In the genomic region with DNA sequence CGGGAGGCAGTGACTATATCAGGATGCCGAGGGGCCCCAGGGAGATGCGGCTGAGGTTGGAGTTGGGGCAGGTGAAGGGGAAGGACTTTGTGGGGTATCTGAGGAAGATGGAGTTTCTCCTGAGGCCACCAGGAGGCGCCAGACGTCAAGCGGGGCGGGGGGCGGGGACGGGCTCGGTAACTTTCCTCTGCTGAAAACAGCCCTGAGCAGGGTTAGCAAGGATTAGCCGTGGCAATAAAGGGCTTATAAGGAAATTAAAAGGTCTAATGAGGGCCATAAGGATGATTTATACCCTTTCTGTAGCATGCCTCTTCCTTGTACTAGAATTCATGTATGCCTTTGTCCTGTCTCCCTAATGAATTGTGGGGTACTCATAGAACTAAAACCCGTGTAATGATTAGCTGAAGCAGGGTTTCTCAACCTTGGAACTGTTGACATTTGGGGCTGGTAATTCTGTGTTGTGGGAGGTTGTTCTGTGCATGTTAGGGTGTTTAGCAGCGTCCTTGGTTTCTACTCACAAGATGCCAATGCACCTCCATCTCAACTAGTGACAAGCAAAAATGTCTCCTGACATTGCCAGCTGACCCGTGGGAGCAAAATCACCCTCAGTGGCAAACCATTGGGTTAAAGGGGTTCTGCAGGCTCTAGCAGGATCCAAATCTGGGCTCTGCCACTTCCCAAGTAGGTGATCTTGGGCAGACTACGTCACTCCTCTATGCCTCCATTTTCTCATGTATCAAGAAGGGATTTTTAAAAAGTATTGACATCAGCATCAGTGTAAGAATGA, we compare ENCODE assay signal across 1 cellular context.
A peak's percentile ranks its signal among the peaks of the same experiment; 100 is the strongest.
TF ChIP-seq lines count a peak whose summit lies in the region.

No MANE protein-coding gene starts in this region.

TF ChIP-seq in HepG2, 621 proteins besides CTCF, POLR2A, EP300 and RAD21 (continued from another document and continues in another):
- TF ChIP-seq, protein P1, sequence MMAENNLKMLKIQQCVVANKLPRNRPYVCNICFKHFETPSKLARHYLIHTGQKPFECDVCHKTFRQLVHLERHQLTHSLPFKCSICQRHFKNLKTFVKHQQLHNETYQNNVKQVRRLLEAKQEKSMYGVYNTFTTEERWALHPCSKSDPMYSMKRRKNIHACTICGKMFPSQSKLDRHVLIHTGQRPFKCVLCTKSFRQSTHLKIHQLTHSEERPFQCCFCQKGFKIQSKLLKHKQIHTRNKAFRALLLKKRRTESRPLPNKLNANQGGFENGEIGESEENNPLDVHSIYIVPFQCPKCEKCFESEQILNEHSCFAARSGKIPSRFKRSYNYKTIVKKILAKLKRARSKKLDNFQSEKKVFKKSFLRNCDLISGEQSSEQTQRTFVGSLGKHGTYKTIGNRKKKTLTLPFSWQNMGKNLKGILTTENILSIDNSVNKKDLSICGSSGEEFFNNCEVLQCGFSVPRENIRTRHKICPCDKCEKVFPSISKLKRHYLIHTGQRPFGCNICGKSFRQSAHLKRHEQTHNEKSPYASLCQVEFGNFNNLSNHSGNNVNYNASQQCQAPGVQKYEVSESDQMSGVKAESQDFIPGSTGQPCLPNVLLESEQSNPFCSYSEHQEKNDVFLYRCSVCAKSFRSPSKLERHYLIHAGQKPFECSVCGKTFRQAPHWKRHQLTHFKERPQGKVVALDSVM (CRISPR knock-in tag; IDR thresholded peaks at IDR 0.05), result no peak; the same call in 1 of the 2 replicates
- TF ChIP-seq ZNF644 (CRISPR knock-in tag; IDR thresholded peaks at IDR 0.05; ENCODE audit: low read depth), result peak; percentile 69; the same call in 1 of the 2 replicates
- TF ChIP-seq MATR3 (CRISPR knock-in tag; IDR thresholded peaks at IDR 0.05), result no peak
- TF ChIP-seq ZNF441 (CRISPR knock-in tag; IDR thresholded peaks at IDR 0.05; ENCODE audit: borderline replicate concordance), result peak; percentile 46; the same call in 1 of the 2 replicates
- TF ChIP-seq ZNF570 (CRISPR knock-in tag; IDR thresholded peaks at IDR 0.05; ENCODE audit: borderline replicate concordance), result peak; percentile 81; the same call in 1 of the 2 replicates
- TF ChIP-seq MIER2 (CRISPR knock-in tag; IDR thresholded peaks at IDR 0.05), result no peak
- peak; percentile 64; the same call in 1 of the 2 replicates for TF ChIP-seq MED13 (CRISPR knock-in tag; IDR thresholded peaks at IDR 0.05)
- no peak for TF ChIP-seq ZNF530 (CRISPR knock-in tag; IDR thresholded peaks at IDR 0.05; ENCODE audit: low read depth)
- TF ChIP-seq, protein P2, sequence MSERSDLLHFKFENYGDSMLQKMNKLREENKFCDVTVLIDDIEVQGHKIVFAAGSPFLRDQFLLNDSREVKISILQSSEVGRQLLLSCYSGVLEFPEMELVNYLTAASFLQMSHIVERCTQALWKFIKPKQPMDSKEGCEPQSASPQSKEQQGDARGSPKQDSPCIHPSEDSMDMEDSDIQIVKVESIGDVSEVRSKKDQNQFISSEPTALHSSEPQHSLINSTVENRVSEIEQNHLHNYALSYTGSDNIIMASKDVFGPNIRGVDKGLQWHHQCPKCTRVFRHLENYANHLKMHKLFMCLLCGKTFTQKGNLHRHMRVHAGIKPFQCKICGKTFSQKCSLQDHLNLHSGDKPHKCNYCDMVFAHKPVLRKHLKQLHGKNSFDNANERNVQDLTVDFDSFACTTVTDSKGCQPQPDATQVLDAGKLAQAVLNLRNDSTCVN (CRISPR knock-in tag; IDR thresholded peaks at IDR 0.05; ENCODE audit: borderline replicate concordance), result peak; percentile 23; the same call in 1 of the 2 replicates
- 0 out of 2 replicates have a peak, but pooled peaks have one; percentile 62 for TF ChIP-seq PAWR (CRISPR knock-in tag; IDR thresholded peaks at IDR 0.05; ENCODE audit: borderline replicate concordance)
- peak; percentile 77 for TF ChIP-seq ZNF619 (CRISPR knock-in tag; IDR thresholded peaks at IDR 0.05)
- peak; percentile 95 for TF ChIP-seq MAZ (IDR thresholded peaks at IDR 0.05; ENCODE audit: borderline replicate concordance, low read depth, low read length)
- peak; percentile 71 for TF ChIP-seq MAZ (CRISPR knock-in tag; IDR thresholded peaks at IDR 0.05; ENCODE audit: low read depth)
- peak; percentile 45 for TF ChIP-seq HHEX (CRISPR knock-in tag; IDR thresholded peaks at IDR 0.05)
- TF ChIP-seq NFIC (IDR thresholded peaks at IDR 0.05; ENCODE audit: low read length), result peak; percentile 84
- no peak for TF ChIP-seq ATRX (CRISPR knock-in tag; IDR thresholded peaks at IDR 0.05; ENCODE audit: borderline replicate concordance)
- peak; percentile 83 for TF ChIP-seq ISL2 (CRISPR knock-in tag; IDR thresholded peaks at IDR 0.05)
- TF ChIP-seq ZNF430 (CRISPR knock-in tag; IDR thresholded peaks at IDR 0.05), result peak; percentile 71; the same call in 1 of the 2 replicates
- no peak for TF ChIP-seq ZNF143 (CRISPR knock-in tag; IDR thresholded peaks at IDR 0.05)
- TF ChIP-seq, protein P3, sequence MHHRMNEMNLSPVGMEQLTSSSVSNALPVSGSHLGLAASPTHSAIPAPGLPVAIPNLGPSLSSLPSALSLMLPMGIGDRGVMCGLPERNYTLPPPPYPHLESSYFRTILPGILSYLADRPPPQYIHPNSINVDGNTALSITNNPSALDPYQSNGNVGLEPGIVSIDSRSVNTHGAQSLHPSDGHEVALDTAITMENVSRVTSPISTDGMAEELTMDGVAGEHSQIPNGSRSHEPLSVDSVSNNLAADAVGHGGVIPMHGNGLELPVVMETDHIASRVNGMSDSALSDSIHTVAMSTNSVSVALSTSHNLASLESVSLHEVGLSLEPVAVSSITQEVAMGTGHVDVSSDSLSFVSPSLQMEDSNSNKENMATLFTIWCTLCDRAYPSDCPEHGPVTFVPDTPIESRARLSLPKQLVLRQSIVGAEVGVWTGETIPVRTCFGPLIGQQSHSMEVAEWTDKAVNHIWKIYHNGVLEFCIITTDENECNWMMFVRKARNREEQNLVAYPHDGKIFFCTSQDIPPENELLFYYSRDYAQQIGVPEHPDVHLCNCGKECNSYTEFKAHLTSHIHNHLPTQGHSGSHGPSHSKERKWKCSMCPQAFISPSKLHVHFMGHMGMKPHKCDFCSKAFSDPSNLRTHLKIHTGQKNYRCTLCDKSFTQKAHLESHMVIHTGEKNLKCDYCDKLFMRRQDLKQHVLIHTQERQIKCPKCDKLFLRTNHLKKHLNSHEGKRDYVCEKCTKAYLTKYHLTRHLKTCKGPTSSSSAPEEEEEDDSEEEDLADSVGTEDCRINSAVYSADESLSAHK (CRISPR knock-in tag; IDR thresholded peaks at IDR 0.05; ENCODE audit: borderline replicate concordance), result no peak
- TF ChIP-seq GATA4 (IDR thresholded peaks at IDR 0.05; ENCODE audit: borderline replicate concordance, low read depth), result peak; percentile 21; the same call in 1 of the 2 replicates
- TF ChIP-seq EHMT2 (IDR thresholded peaks at IDR 0.05; ENCODE audit: borderline replicate concordance, low read depth, low read length), result peak; percentile 76; the same call in 1 of the 2 replicates
- TF ChIP-seq HES4 (CRISPR knock-in tag; IDR thresholded peaks at IDR 0.05; ENCODE audit: borderline replicate concordance), result no peak
- peak; percentile 63; the same call in 1 of the 2 replicates for TF ChIP-seq STAT5B (CRISPR knock-in tag; IDR thresholded peaks at IDR 0.05)
- no peak for TF ChIP-seq MAFG (CRISPR knock-in tag; IDR thresholded peaks at IDR 0.05)
- peak; percentile 80; the same call in 1 of the 2 replicates for TF ChIP-seq REPIN1 (CRISPR knock-in tag; IDR thresholded peaks at IDR 0.05; ENCODE audit: borderline replicate concordance, low read depth)
- TF ChIP-seq, protein P4, sequence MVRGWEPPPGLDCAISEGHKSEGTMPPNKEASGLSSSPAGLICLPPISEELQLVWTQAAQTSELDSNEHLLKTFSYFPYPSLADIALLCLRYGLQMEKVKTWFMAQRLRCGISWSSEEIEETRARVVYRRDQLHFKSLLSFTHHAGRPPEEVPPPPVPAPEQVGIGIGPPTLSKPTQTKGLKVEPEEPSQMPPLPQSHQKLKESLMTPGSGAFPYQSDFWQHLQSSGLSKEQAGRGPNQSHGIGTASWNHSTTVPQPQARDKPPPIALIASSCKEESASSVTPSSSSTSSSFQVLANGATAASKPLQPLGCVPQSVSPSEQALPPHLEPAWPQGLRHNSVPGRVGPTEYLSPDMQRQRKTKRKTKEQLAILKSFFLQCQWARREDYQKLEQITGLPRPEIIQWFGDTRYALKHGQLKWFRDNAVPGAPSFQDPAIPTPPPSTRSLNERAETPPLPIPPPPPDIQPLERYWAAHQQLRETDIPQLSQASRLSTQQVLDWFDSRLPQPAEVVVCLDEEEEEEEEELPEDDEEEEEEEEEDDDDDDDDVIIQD (CRISPR knock-in tag; IDR thresholded peaks at IDR 0.05; ENCODE audit: low read depth), result peak; percentile 55; the same call in 1 of the 2 replicates
- TF ChIP-seq PCBP2 (optimal IDR thresholded peaks at IDR 0.05; ENCODE audit: low read depth, low read length, poor library complexity, severe bottlenecking), result no peak
- peak; percentile 85 for TF ChIP-seq HNF4A (CRISPR knock-in tag; IDR thresholded peaks at IDR 0.05)
- TF ChIP-seq KDM5B (CRISPR knock-in tag; IDR thresholded peaks at IDR 0.05; ENCODE audit: borderline replicate concordance), result peak; percentile 58; the same call in 1 of the 2 replicates
- peak; percentile 19; the same call in 1 of the 2 replicates for TF ChIP-seq KDM1A (CRISPR knock-in tag; IDR thresholded peaks at IDR 0.05)
- TF ChIP-seq, protein P5, sequence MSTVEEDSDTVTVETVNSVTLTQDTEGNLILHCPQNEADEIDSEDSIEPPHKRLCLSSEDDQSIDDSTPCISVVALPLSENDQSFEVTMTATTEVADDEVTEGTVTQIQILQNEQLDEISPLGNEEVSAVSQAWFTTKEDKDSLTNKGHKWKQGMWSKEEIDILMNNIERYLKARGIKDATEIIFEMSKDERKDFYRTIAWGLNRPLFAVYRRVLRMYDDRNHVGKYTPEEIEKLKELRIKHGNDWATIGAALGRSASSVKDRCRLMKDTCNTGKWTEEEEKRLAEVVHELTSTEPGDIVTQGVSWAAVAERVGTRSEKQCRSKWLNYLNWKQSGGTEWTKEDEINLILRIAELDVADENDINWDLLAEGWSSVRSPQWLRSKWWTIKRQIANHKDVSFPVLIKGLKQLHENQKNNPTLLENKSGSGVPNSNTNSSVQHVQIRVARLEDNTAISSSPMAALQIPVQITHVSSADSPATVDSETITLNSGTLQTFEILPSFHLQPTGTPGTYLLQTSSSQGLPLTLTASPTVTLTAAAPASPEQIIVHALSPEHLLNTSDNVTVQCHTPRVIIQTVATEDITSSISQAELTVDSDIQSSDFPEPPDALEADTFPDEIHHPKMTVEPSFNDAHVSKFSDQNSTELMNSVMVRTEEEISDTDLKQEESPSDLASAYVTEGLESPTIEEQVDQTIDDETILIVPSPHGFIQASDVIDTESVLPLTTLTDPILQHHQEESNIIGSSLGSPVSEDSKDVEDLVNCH (CRISPR knock-in tag; IDR thresholded peaks at IDR 0.05), result no peak
- TF ChIP-seq ZNF17 (CRISPR knock-in tag; IDR thresholded peaks at IDR 0.05), result no peak
- no peak; the same call in none of the 2 replicates for TF ChIP-seq ZNF121 (CRISPR knock-in tag; IDR thresholded peaks at IDR 0.05)
- TF ChIP-seq, protein P6, sequence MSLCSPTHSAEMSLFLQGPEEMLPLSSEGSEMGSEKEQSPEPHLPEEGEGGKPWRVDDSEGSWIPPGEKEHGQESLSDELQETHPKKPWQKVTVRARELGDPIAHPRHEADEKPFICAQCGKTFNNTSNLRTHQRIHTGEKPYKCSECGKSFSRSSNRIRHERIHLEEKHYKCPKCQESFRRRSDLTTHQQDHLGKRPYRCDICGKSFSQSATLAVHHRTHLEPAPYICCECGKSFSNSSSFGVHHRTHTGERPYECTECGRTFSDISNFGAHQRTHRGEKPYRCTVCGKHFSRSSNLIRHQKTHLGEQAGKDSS (CRISPR knock-in tag; IDR thresholded peaks at IDR 0.05; ENCODE audit: borderline replicate concordance, low read depth), result no peak
- peak; percentile 84 for TF ChIP-seq ZNF781 (CRISPR knock-in tag; IDR thresholded peaks at IDR 0.05; ENCODE audit: borderline replicate concordance, not compliant biosample characterization)
- TF ChIP-seq MTF1 (CRISPR knock-in tag; IDR thresholded peaks at IDR 0.05), result no peak
- TF ChIP-seq SNAPC2 (CRISPR knock-in tag; IDR thresholded peaks at IDR 0.05), result 0 out of 2 replicates have a peak, but pooled peaks have one; percentile 45
- TF ChIP-seq, protein P7, sequence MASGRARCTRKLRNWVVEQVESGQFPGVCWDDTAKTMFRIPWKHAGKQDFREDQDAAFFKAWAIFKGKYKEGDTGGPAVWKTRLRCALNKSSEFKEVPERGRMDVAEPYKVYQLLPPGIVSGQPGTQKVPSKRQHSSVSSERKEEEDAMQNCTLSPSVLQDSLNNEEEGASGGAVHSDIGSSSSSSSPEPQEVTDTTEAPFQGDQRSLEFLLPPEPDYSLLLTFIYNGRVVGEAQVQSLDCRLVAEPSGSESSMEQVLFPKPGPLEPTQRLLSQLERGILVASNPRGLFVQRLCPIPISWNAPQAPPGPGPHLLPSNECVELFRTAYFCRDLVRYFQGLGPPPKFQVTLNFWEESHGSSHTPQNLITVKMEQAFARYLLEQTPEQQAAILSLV (CRISPR knock-in tag; IDR thresholded peaks at IDR 0.05; ENCODE audit: borderline replicate concordance), result no peak
- TF ChIP-seq GATAD1 (CRISPR knock-in tag; IDR thresholded peaks at IDR 0.05), result no peak; the same call in 1 of the 2 replicates
- TF ChIP-seq HDAC6 (IDR thresholded peaks at IDR 0.05; ENCODE audit: low read depth, low read length), result no peak
- TF ChIP-seq KLF6 (CRISPR knock-in tag; IDR thresholded peaks at IDR 0.05), result peak; percentile 77
- peak; percentile 81; the same call in 1 of the 2 replicates for TF ChIP-seq TARDBP (CRISPR knock-in tag; IDR thresholded peaks at IDR 0.05)
- TF ChIP-seq ZNF761 (CRISPR knock-in tag; conservative IDR thresholded peaks at IDR 0.05), result peak; percentile 76
